ENCODE assay signal across 9 cellular contexts in genomic region chr7:128103498-128104108, GRCh38.
DNase-seq lines count a peak whose midpoint lies in the region; ATAC-seq and TF ChIP-seq lines count a peak whose summit lies in the region.
"Had no signal": no experiment of that assay in that cellular context is flagged by ENCODE, and none has a peak within 500 bp of the region (broad histone marks: within the 10 kb centered on the region; RNA-seq: fewer than 3 reads in every experiment).

No MANE protein-coding gene starts in this region.

- peaks cover 7% of the 10 kb centered on the region for H3K4me1 ChIP-seq in mammary epithelial cell (ENCODE audit: insufficient read depth, low read length)
- peaks cover 0 to 8% of the 10 kb centered on the region in 2 donors for H3K4me1 ChIP-seq in lung (ENCODE audit: control insufficient read depth in 2 of 2, insufficient read depth in 2 of 2, low read length in 2 of 2)

- H3K27me3 ChIP-seq in MG63 (no peaks in the 10 kb centered on the region), mammary epithelial cell (ENCODE audit: insufficient read depth, low read length) (peaks cover 7% of the 10 kb centered on the region), lung (ENCODE audit: control insufficient read depth, insufficient read depth) (peaks cover 3% of the 10 kb centered on the region)

- H2AFZ ChIP-seq in mammary epithelial cell (ENCODE audit: low read depth, low read length): peak overlapping the region; percentile 29

- H4K20me1 ChIP-seq in mammary epithelial cell (ENCODE audit: insufficient read depth, low read length): no peaks in the 10 kb centered on the region

- H3K27ac ChIP-seq in mammary epithelial cell (ENCODE audit: insufficient read depth, low read depth, low read length): no peak overlapping the region
- no peak overlapping the region for H3K27ac ChIP-seq in lung (ENCODE audit: low read depth in 1 of 2, low read length in 1 of 2)

- DNase-seq in activated CD8-positive, alpha-beta memory T cell treated with anti-CD3 and anti-CD28 coated beads for 24 hours: peak; percentile 72
- no peak for DNase-seq in activated CD8-positive, alpha-beta memory T cell treated with anti-CD3 and anti-CD28 coated beads, Interleukin-2, amount 50 U/mL, for 4 hours
- peak; percentile 13 for DNase-seq in MG63
- DNase-seq in mammary epithelial cell: no peak
- DNase-seq in lung (ENCODE audit: low spot score): no peak
- DNase-seq: DND-41 had no signal

- H3K4me3 ChIP-seq in MG63 (no peak overlapping the region), mammary epithelial cell (replicated peaks in 1 of 3; ENCODE audit: insufficient read depth in 1 of 3, low read depth in 2 of 3, low read length in 3 of 3) (peak overlapping the region; percentile 1 to 39 (median 31)), lung (peak overlapping the region; percentile 1)

- H3K36me3 ChIP-seq in MG63 (no peaks in the 10 kb centered on the region; the same call in 1 of the 2 replicates), mammary epithelial cell (ENCODE audit: insufficient read depth, low read length) (no peaks in the 10 kb centered on the region), lung (ENCODE audit: control insufficient read depth in 2 of 2, insufficient read depth in 2 of 2, low read length in 2 of 2) (no peaks in the 10 kb centered on the region)

- no peaks in the 10 kb centered on the region for H3K79me2 ChIP-seq in mammary epithelial cell (ENCODE audit: insufficient read depth, low read length)

- TF ChIP-seq CTCF in mammary epithelial cell (conservative IDR thresholded peaks at IDR 0.05 in 1 of 2, IDR thresholded peaks at IDR 0.05 in 1 of 2; ENCODE audit: extremely low read depth in 1 of 2, insufficient read depth in 1 of 2, low read depth in 1 of 2, low read length in 2 of 2): no peak
- no peak for TF ChIP-seq CTCF in lung (IDR thresholded peaks at IDR 0.05; ENCODE audit: control extremely low read depth, extremely low read depth)

- intact Hi-C loops in mammary epithelial cell (cut with micrococcal nuclease): no loop called here

- H3K4me2 ChIP-seq in mammary epithelial cell (ENCODE audit: insufficient read depth, low read depth, low read length): peak overlapping the region; percentile 88

- BruUV-seq in mammary epithelial cell (replicated peaks; lab: Mats Ljungman, UMichigan): no TSS peak

- CTCF ChIA-PET in mammary epithelial cell (lab: Charles Lee; ENCODE audit: low non-redundant PET): no interaction called here

- WGBS in mammary epithelial cell (ENCODE audit: low coverage, missing lambda C conversion rate): 7% methylated on average over 17 of the region's 44 CpGs
- 15 to 16% methylated on average over 44 of the region's 44 CpGs for WGBS in lung, 2 donors

- dilution Hi-C loops in mammary epithelial cell (cut with HindIII; ENCODE audit: low sequenced_read_pairs): no loop called here

- H3K9me3 ChIP-seq in MG63: no peaks in the 10 kb centered on the region
- H3K9me3 ChIP-seq in mammary epithelial cell (replicated peaks; ENCODE audit: insufficient read depth, low read length): no peaks in the 10 kb centered on the region
- H3K9me3 ChIP-seq in lung (ENCODE audit: control insufficient read depth in 2 of 2, insufficient read depth in 1 of 2, low read length in 1 of 2): no peaks in the 10 kb centered on the region

- no peak overlapping the region for H3K9ac ChIP-seq in mammary epithelial cell (ENCODE audit: insufficient read depth, low read length)

- ATAC-seq in lung (ENCODE audit: insufficient read depth, low FRiP score) (peak; percentile 17), HG03095 (IDR thresholded peaks at IDR 0.05; ENCODE audit: unreplicated experiment) (no peak), GM19455 (IDR thresholded peaks at IDR 0.05; ENCODE audit: unreplicated experiment) (no peak), GM18517 (IDR thresholded peaks at IDR 0.05; ENCODE audit: unreplicated experiment) (no peak)

- in situ Hi-C loops in mammary epithelial cell (cut with MboI; ENCODE audit: low sequenced_read_pairs in 2 of 2): no loop called here

Comparison
In these comparisons a context has a peak if more than half of its experiments do, and no peak if none do; other contexts are left out.
1. DNase-seq: peak in activated CD8-positive, alpha-beta memory T cell treated with anti-CD3 and anti-CD28 coated beads for 24 hours (single experiment) and MG63 (single experiment); none in activated CD8-positive, alpha-beta memory T cell treated with anti-CD3 and anti-CD28 coated beads, Interleukin-2, amount 50 U/mL, for 4 hours (single experiment), mammary epithelial cell (single experiment) and lung (single experiment).